Comparison of ENCODE assay signal across 1 cellular context in the genomic region with DNA sequence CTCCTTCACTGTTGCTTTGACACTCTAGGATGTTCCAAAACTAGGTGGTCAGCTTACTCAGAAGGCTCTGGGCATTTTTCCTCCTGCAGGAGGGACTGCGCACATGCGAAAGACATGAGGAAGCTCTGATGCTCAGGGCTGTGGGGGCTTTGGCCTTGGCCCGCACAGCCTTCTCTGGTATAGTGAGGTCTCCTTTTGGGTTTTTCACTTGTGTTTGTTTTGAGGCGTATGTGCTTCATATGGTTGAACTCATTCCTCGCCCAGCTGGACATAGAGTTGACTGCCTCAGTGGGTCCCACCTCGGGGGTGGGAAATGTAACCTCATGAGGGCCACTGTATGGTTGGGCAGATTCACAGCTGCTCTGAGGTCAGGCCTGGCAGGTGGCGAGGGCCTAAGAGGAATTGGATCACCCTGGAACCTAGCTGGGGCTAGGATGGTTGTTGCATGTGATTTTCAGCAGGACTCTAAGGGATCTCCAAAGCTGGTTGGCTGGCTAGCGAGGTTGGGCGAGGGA.
TF ChIP-seq lines count a peak whose summit lies in the region.

No MANE protein-coding gene starts in this region.

TF ChIP-seq in GM12878, 131 proteins besides CTCF, POLR2A, EP300 and RAD21:
- TF ChIP-seq FOXM1 (IDR thresholded peaks at IDR 0.05; ENCODE audit: low read depth, low read length): no peak
- 0 out of 2 replicates have a peak, but pooled peaks have one; percentile 0 for TF ChIP-seq MTA3 (IDR thresholded peaks at IDR 0.05; ENCODE audit: borderline replicate concordance, low read length)
- 0 out of 2 replicates have a peak, but pooled peaks have one; percentile 2 for TF ChIP-seq RUNX3 (IDR thresholded peaks at IDR 0.05; ENCODE audit: low read length)
- TF ChIP-seq ZSCAN29 (IDR thresholded peaks at IDR 0.05): no peak
